Comparison of ENCODE assay signal across 15 cellular contexts in the genomic region with DNA sequence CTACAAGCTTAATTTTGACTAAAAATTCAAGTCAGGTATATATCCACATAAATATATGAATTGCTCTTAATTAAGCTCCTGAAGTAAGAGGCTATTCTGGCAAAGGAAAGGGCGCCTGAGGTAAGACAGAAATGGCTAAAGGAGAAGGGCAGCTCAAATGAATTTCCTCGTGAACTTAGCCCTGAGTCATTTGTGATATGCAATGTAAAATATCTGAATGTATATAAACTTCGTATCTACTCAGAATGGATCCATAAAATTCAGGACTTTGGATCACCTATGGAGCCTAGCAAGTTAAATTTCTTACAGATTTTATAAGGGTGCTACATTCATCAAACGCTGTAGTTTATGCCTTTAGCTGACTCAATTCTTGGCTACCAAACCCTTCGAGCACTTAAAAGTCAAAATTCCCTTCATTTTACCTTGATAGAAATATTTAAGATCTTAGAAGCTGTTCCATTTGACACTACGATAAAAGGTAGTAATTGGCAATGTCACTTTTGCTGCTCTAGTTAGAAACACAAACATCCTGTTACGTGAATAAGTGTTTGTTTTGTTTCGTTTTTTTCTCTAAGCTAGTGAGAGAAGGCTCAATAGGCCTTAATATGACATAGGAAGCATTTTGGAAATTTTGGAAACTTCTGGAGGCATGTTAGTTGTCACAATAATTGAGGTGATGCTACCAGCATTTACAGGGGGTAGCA.
DNase-seq lines count a peak whose midpoint lies in the region; ATAC-seq, FAIRE-seq and TF ChIP-seq lines count a peak whose summit lies in the region.
"Had no signal": no experiment of that assay in that cellular context is flagged by ENCODE, and none has a peak within 500 bp of the region (broad histone marks: within the 10 kb centered on the region; RNA-seq: fewer than 3 reads in every experiment).

No MANE protein-coding gene starts in this region.

- FAIRE-seq in GM18507 (lab: Jason Lieb, UNC), result peak; percentile 9
- FAIRE-seq: H1, HepG2 had no signal

- no peak for TF ChIP-seq CTCF in C4-2B (conservative IDR thresholded peaks at IDR 0.05)
- TF ChIP-seq CTCF in left lung (IDR thresholded peaks at IDR 0.05), result no peak

- peak overlapping the region; percentile 32; the same call in 1 of the 2 replicates for H3K27ac ChIP-seq in C4-2B
- no peak overlapping the region for H3K27ac ChIP-seq in left lung
- H3K27ac ChIP-seq: Peyer's patch had no signal

- ATAC-seq in left lung (peak; percentile 46), GM18873 (IDR thresholded peaks at IDR 0.05; ENCODE audit: low FRiP score, unreplicated experiment) (no peak)
- ATAC-seq: HepG2 had no signal

- H3K4me1 ChIP-seq in left lung, result no peaks in the 10 kb centered on the region
- H3K4me1 ChIP-seq: Peyer's patch had no signal

- H3K9me3 ChIP-seq in left lung, result no peaks in the 10 kb centered on the region
- H3K9me3 ChIP-seq: Peyer's patch had no signal

- no peaks in the 10 kb centered on the region for H3K36me3 ChIP-seq in left lung
- H3K36me3 ChIP-seq: Peyer's patch had no signal

- H3K4me3 ChIP-seq in left lung, result no peak overlapping the region
- H3K4me3 ChIP-seq: Peyer's patch had no signal

- intact Hi-C loops in left lung (cut with DNase I), result no loop called here

- H3K27me3 ChIP-seq in left lung, result no peaks in the 10 kb centered on the region
- H3K27me3 ChIP-seq: Peyer's patch had no signal

- DNase-seq in GM18507 (ENCODE audit: extremely low spot score, insufficient read length, low read depth) (no peak), NCI-H748 (lab: John Stamatoyannopoulos, UW; ENCODE audit: unreplicated experiment) (peak; percentile 61), left lung (no peak), NCI-H226 (no peak)
- no peak for DNase-seq in stimulated activated CD4-positive, alpha-beta T cell treated with anti-CD3 and anti-CD28 coated beads, Interleukin-2, amount 100 ng/mL, for 48 hours
- DNase-seq: DMS79, MM.1S, NCI-H446, Peyer's patch, Right ventricle myocardium superior, T-helper 2 cell had no signal
